17 cellular contexts compared by ENCODE assay signal in the genomic region with DNA sequence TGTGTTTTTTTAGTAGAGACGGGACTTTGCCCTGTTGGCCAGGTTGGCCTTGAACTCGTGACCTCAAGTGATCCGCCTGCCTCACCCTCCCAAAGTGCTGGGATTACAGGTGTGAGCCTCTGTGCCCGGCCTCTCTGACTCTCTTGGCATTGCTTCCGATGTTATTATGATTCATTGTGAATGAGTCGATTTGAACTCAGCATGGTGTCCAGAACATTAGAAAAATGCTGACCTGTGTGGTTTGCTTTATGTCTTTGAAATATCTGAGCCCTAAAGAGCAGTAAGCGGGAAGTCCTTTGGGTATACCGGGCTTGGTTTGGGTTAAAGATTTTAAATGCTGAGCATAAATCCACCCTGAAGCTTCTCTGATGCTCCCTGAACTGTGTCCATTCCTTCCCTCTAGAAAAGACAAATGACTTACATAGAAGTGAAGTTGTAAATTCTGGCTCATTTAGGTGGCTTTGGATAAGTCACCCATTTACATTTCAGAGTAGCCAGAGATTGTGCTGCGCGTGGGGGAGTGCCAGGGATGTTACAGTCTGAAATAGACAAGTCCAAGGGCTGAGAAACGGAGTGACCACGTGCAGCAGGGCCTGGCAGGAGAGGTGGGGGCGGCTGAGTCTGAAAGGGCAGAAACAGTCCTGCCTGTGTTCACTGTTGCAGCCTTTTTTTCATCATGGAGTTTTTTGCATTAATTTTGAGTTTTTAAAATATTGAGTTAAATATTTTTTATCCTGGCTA. TPM values are rescaled to one million over a fixed set of nuclear protein-coding genes. Genes with fewer than 3 reads are reported as not detected.
DNase-seq lines count a peak whose midpoint lies in the region; ATAC-seq, FAIRE-seq and TF ChIP-seq lines count a peak whose summit lies in the region.
"Had no signal": no experiment of that assay in that cellular context is flagged by ENCODE, and none has a peak within 500 bp of the region (broad histone marks: within the 10 kb centered on the region; RNA-seq: fewer than 3 reads in every experiment).

No MANE protein-coding gene starts in this region.

- peaks cover 4% of the 10 kb centered on the region for H3K27me3 Mint-ChIP-seq in activated T-cell treated with anti-CD3 and anti-CD28 coated beads, Interleukin-2, amount 50 U/mL, for 24 hours
- peaks cover 3% of the 10 kb centered on the region for H3K27me3 Mint-ChIP-seq in activated T-cell treated with anti-CD3 and anti-CD28 coated beads, Interleukin-2, amount 50 U/mL, for 4 hours (ENCODE audit: low read depth)
- no peaks in the 10 kb centered on the region for H3K27me3 Mint-ChIP-seq in stimulated activated naive B cell treated with anti-CD40 and anti-IgM and Interleukin-4, amounts not matched to agents 10 μg/mL and 1 μg/mL and 100 μg/mL, for 72 hours
- no peaks in the 10 kb centered on the region for H3K27me3 Mint-ChIP-seq in endodermal cell (ENCODE audit: insufficient read depth)
- H3K27me3 Mint-ChIP-seq: activated naive CD4-positive, alpha-beta T cell treated with anti-CD3 and anti-CD28 coated beads, Interleukin-2, amount 50 U/mL, for 24 hours had no signal

- FAIRE-seq in kidney (lab: Jason Lieb, UNC), result no peak

- WGBS in endodermal cell (ENCODE audit: insufficient coverage in 1 of 2, insufficient read length in 1 of 2), 2 experiments, result 85 to 90% methylated on average over 9 to 13 of the region's 13 CpGs

- H3K4me3 ChIP-seq in kidney (ENCODE audit: low read length in 2 of 2) (no peak overlapping the region), endodermal cell (ENCODE audit: low read length) (no peak overlapping the region)
- H3K4me3 ChIP-seq: GM23338, stomach had no signal

- no peak for DNase-seq in activated T-cell treated with anti-CD3 and anti-CD28 coated beads, Interleukin-2, amount 50 U/mL, for 24 hours
- DNase-seq in activated T-cell treated with anti-CD3 and anti-CD28 coated beads, Interleukin-2, amount 50 U/mL, for 4 hours, result no peak
- DNase-seq in amniotic epithelial cell (ENCODE audit: low read depth) (peak; percentile 18), kidney (peak; percentile 39), endodermal cell (no peak), midbrain (lab: John Stamatoyannopoulos, UW) (no peak), NCI-H2227 (lab: John Stamatoyannopoulos, UW; ENCODE audit: unreplicated experiment) (no peak)
- DNase-seq in stimulated activated naive B cell treated with anti-CD40 and anti-IgM and Interleukin-4, amounts not matched to agents 10 μg/mL and 1 μg/mL and 100 μg/mL, for 72 hours, result no peak
- DNase-seq: Caco-2, hippocampal formation, left ventricle myocardium superior, NCI-H1048, stomach had no signal

- H3K36me3 Mint-ChIP-seq in activated T-cell treated with anti-CD3 and anti-CD28 coated beads, Interleukin-2, amount 50 U/mL, for 24 hours (ENCODE audit: low read depth), result no peaks in the 10 kb centered on the region
- H3K36me3 Mint-ChIP-seq in activated T-cell treated with anti-CD3 and anti-CD28 coated beads, Interleukin-2, amount 50 U/mL, for 4 hours (ENCODE audit: insufficient read depth), result no peaks in the 10 kb centered on the region
- H3K36me3 Mint-ChIP-seq in stimulated activated naive B cell treated with anti-CD40 and anti-IgM and Interleukin-4, amounts not matched to agents 10 μg/mL and 1 μg/mL and 100 μg/mL, for 72 hours, result peaks cover 2 to 3% of the 10 kb centered on the region in 2 donors
- H3K36me3 Mint-ChIP-seq in endodermal cell (ENCODE audit: low read depth), result no peaks in the 10 kb centered on the region
- H3K36me3 Mint-ChIP-seq: activated naive CD4-positive, alpha-beta T cell treated with anti-CD3 and anti-CD28 coated beads, Interleukin-2, amount 50 U/mL, for 24 hours had no signal

- no peaks in the 10 kb centered on the region for H3K9me3 Mint-ChIP-seq in activated T-cell treated with anti-CD3 and anti-CD28 coated beads, Interleukin-2, amount 50 U/mL, for 24 hours
- H3K9me3 Mint-ChIP-seq in activated T-cell treated with anti-CD3 and anti-CD28 coated beads, Interleukin-2, amount 50 U/mL, for 4 hours, result no peaks in the 10 kb centered on the region
- H3K9me3 Mint-ChIP-seq in stimulated activated naive B cell treated with anti-CD40 and anti-IgM and Interleukin-4, amounts not matched to agents 10 μg/mL and 1 μg/mL and 100 μg/mL, for 72 hours, result no peaks in the 10 kb centered on the region
- peaks cover 1% of the 10 kb centered on the region for H3K9me3 Mint-ChIP-seq in endodermal cell
- H3K9me3 Mint-ChIP-seq: activated naive CD4-positive, alpha-beta T cell treated with anti-CD3 and anti-CD28 coated beads, Interleukin-2, amount 50 U/mL, for 24 hours had no signal

- peaks cover 13% of the 10 kb centered on the region for H3K4me1 Mint-ChIP-seq in activated T-cell treated with anti-CD3 and anti-CD28 coated beads, Interleukin-2, amount 50 U/mL, for 24 hours (ENCODE audit: low read depth)
- peaks cover 14% of the 10 kb centered on the region for H3K4me1 Mint-ChIP-seq in activated T-cell treated with anti-CD3 and anti-CD28 coated beads, Interleukin-2, amount 50 U/mL, for 4 hours (ENCODE audit: low read depth)
- peaks cover 28 to 43% of the 10 kb centered on the region in 2 donors for H3K4me1 Mint-ChIP-seq in stimulated activated naive B cell treated with anti-CD40 and anti-IgM and Interleukin-4, amounts not matched to agents 10 μg/mL and 1 μg/mL and 100 μg/mL, for 72 hours
- H3K4me1 Mint-ChIP-seq in endodermal cell, result no peaks in the 10 kb centered on the region
- H3K4me1 Mint-ChIP-seq: GM23338 had no signal

- H3K27me3 ChIP-seq in endodermal cell (ENCODE audit: control insufficient read depth, insufficient read depth, low read length, poor library complexity, severe bottlenecking), result no peaks in the 10 kb centered on the region
- H3K27me3 ChIP-seq: stomach had no signal

- no peak for TF ChIP-seq CTCF in kidney (IDR thresholded peaks at IDR 0.05; ENCODE audit: borderline replicate concordance, extremely low read depth, insufficient read depth)
- no peak for TF ChIP-seq CTCF in endodermal cell (conservative IDR thresholded peaks at IDR 0.05)

- H3K9me3 ChIP-seq in kidney (ENCODE audit: control insufficient read depth in 1 of 2, low read length in 2 of 2) (no peaks in the 10 kb centered on the region), endodermal cell (ENCODE audit: control insufficient read depth, low read length) (no peaks in the 10 kb centered on the region)
- H3K9me3 ChIP-seq: Caco-2 had no signal

- intact Hi-C loops in kidney (cut with DNase I), result no loop called here

- no peak overlapping the region for H3K27ac ChIP-seq in kidney (ENCODE audit: low read depth in 2 of 2, low read length in 2 of 2)
- no peak overlapping the region for H3K27ac ChIP-seq in endodermal cell (ENCODE audit: low read depth, low read length)
- H3K27ac ChIP-seq: stomach, VCaP had no signal

- no peaks in the 10 kb centered on the region for H3K4me1 ChIP-seq in kidney (ENCODE audit: control insufficient read depth in 1 of 2, insufficient read depth in 1 of 2, low read depth in 1 of 2, low read length in 2 of 2)
- no peaks in the 10 kb centered on the region for H3K4me1 ChIP-seq in endodermal cell (ENCODE audit: control insufficient read depth, insufficient read depth, low read length)
- H3K4me1 ChIP-seq: Caco-2, stomach had no signal

- H3K9ac ChIP-seq in kidney (ENCODE audit: low read length in 2 of 2), result no peak overlapping the region
- no peak overlapping the region for H3K9ac ChIP-seq in endodermal cell (ENCODE audit: extremely low read depth, low read length, poor library complexity, severe bottlenecking)

- H3K4me3 Mint-ChIP-seq in activated T-cell treated with anti-CD3 and anti-CD28 coated beads, Interleukin-2, amount 50 U/mL, for 24 hours, result no peak overlapping the region
- H3K4me3 Mint-ChIP-seq in activated T-cell treated with anti-CD3 and anti-CD28 coated beads, Interleukin-2, amount 50 U/mL, for 4 hours, result no peak overlapping the region
- no peak overlapping the region for H3K4me3 Mint-ChIP-seq in stimulated activated naive B cell treated with anti-CD40 and anti-IgM and Interleukin-4, amounts not matched to agents 10 μg/mL and 1 μg/mL and 100 μg/mL, for 72 hours
- no peak overlapping the region for H3K4me3 Mint-ChIP-seq in endodermal cell
- H3K4me3 Mint-ChIP-seq: activated naive CD4-positive, alpha-beta T cell treated with anti-CD3 and anti-CD28 coated beads, Interleukin-2, amount 50 U/mL, for 24 hours; GM23338 had no signal

- peak overlapping the region; percentile 37 for H3K27ac Mint-ChIP-seq in activated T-cell treated with anti-CD3 and anti-CD28 coated beads, Interleukin-2, amount 50 U/mL, for 24 hours
- peak overlapping the region; percentile 98 for H3K27ac Mint-ChIP-seq in stimulated activated naive B cell treated with anti-CD40 and anti-IgM and Interleukin-4, amounts not matched to agents 10 μg/mL and 1 μg/mL and 100 μg/mL, for 72 hours
- no peak overlapping the region for H3K27ac Mint-ChIP-seq in endodermal cell
- H3K27ac Mint-ChIP-seq: GM23338 had no signal

- H3K36me3 ChIP-seq in kidney (ENCODE audit: control insufficient read depth in 1 of 2, insufficient read depth in 2 of 2, low read length in 2 of 2) (no peaks in the 10 kb centered on the region), endodermal cell (ENCODE audit: control insufficient read depth, insufficient read depth, low read length) (no peaks in the 10 kb centered on the region)
- H3K36me3 ChIP-seq: stomach had no signal

- ATAC-seq in activated T-cell treated with anti-CD3 and anti-CD28 coated beads, Interleukin-2, amount 50 U/mL, for 4 hours, result no peak
- no peak for ATAC-seq in stimulated activated naive B cell treated with anti-CD40 and anti-IgM and Interleukin-4, amounts not matched to agents 10 μg/mL and 1 μg/mL and 100 μg/mL, for 72 hours (replicated peaks)
- ATAC-seq: esophagus mucosa, GM23338, left ventricle myocardium superior had no signal

RNA-seq across cellular contexts. Expression of gene SLC15A4, which starts 39.6 kb away (rescaled TPM):
- 10 to 100 TPM; 15.8 to 19.8 (median 18.6) TPM for total RNA-seq in activated T-cell treated with anti-CD3 and anti-CD28 coated beads, Interleukin-2, amount 50 U/mL, for 4 hours
- 32.4 TPM for total RNA-seq in kidney
- 11.3 TPM for polyA plus RNA-seq in kidney (ENCODE audit: insufficient read depth, low read depth, low replicate concordance)
- 10 to 100 TPM; 28.2 to 39.5 TPM for total RNA-seq in endodermal cell
- polyA plus RNA-seq in endodermal cell (2013, experiment 1 of 2), result 18.9 TPM
- 21.5 TPM for polyA plus RNA-seq in endodermal cell (2013, experiment 2 of 2)

Comparison
In these comparisons a context has a peak if more than half of its experiments do, and no peak if none do; other contexts are left out.
1. DNase-seq: peak in amniotic epithelial cell (single experiment) and kidney (single experiment); none in activated T-cell treated with anti-CD3 and anti-CD28 coated beads, Interleukin-2, amount 50 U/mL, for 24 hours (single experiment), activated T-cell treated with anti-CD3 and anti-CD28 coated beads, Interleukin-2, amount 50 U/mL, for 4 hours (single experiment), stimulated activated naive B cell treated with anti-CD40 and anti-IgM and Interleukin-4, amounts not matched to agents 10 μg/mL and 1 μg/mL and 100 μg/mL, for 72 hours (single experiment), endodermal cell (single experiment), midbrain (single experiment) and NCI-H2227 (single experiment).